In genomic region chr1:153611356-153611755, GRCh38 we compare ENCODE assay signal across 1 cellular context.
TF ChIP-seq lines count a peak whose summit lies in the region.

No MANE protein-coding gene starts in this region.

TF ChIP-seq in IMR-90, 13 proteins besides CTCF, POLR2A, EP300 and RAD21:
- no peak for TF ChIP-seq MXI1 (IDR thresholded peaks at IDR 0.05; ENCODE audit: borderline replicate concordance, low read depth, low read length)
- no peak for TF ChIP-seq SMC3 (IDR thresholded peaks at IDR 0.05; ENCODE audit: low read depth, low read length)
- TF ChIP-seq FOS (IDR thresholded peaks at IDR 0.05; ENCODE audit: low read depth, low read length) = no peak
- TF ChIP-seq BHLHE40 (IDR thresholded peaks at IDR 0.05; ENCODE audit: low read depth, low read length) = no peak
- TF ChIP-seq USF2 (IDR thresholded peaks at IDR 0.05; ENCODE audit: low read depth, low read length) = no peak
- TF ChIP-seq NFE2L2 (IDR thresholded peaks at IDR 0.05; ENCODE audit: low read depth, low read length) = no peak
- no peak for TF ChIP-seq CHD1 (IDR thresholded peaks at IDR 0.05; ENCODE audit: low read depth, low read length)
- no peak for TF ChIP-seq RFX5 (IDR thresholded peaks at IDR 0.05; ENCODE audit: low read depth, low read length)
